Comparison of ENCODE assay signal across 8 cellular contexts in genomic region chr1:89670168-89670567, GRCh38.
DNase-seq lines count a peak whose midpoint lies in the region; ATAC-seq and TF ChIP-seq lines count a peak whose summit lies in the region.

No MANE protein-coding gene starts in this region.

- H3K4me1 ChIP-seq in BLaER1 treated with 17β-estradiol and CSF1 and Interleukin-3, amounts not matched to agents 10 nM and 100 nM = peaks cover 42 to 95% (median 80%) of the 10 kb centered on the region in 10 experiments

- peak overlapping the region; percentile 48 to 93 (median 67); a peak in 21 of 22 replicates for H3K27ac ChIP-seq in BLaER1 treated with 17β-estradiol and CSF1 and Interleukin-3, amounts not matched to agents 10 nM and 100 nM

- intact Hi-C loops in posterior cingulate gyrus (cut with DNase I) = no loop called here

- H3K9ac ChIP-seq in BLaER1 treated with 17β-estradiol and CSF1 and Interleukin-3, amounts not matched to agents 10 nM and 100 nM = peak overlapping the region in 8 of 11 experiments; percentile 14 to 76 (median 47); a peak in 12 of 22 replicates

- in situ Hi-C loops in astrocyte of the cerebellum (cut with HindIII; ENCODE audit: low sequenced_read_pairs) = no loop called here

- peaks cover 53 to 100% (median 86%) of the 10 kb centered on the region in 11 experiments; a peak in 21 of 22 replicates for H4K20me1 ChIP-seq in BLaER1 treated with 17β-estradiol and CSF1 and Interleukin-3, amounts not matched to agents 10 nM and 100 nM

- H3K27me3 ChIP-seq in BLaER1 treated with 17β-estradiol and CSF1 and Interleukin-3, amounts not matched to agents 10 nM and 100 nM = no peaks in the 10 kb centered on the region

- peak overlapping the region; percentile 10 to 93 (median 70); a peak in 19 of 22 replicates for H3K4me2 ChIP-seq in BLaER1 treated with 17β-estradiol and CSF1 and Interleukin-3, amounts not matched to agents 10 nM and 100 nM

- no peak for TF ChIP-seq CTCF in astrocyte of the cerebellum (IDR thresholded peaks at IDR 0.05; ENCODE audit: low read depth, low read length, missing control alignments)

- peak overlapping the region in 3 of 10 experiments; percentile 11 to 21 (median 18); a peak in 2 of 20 replicates for H3K4me3 ChIP-seq in BLaER1 treated with 17β-estradiol and CSF1 and Interleukin-3, amounts not matched to agents 10 nM and 100 nM
- H3K4me3 ChIP-seq in astrocyte of the cerebellum (ENCODE audit: low read depth, low read length) = no peak overlapping the region

- H3K9me3 ChIP-seq in BLaER1 treated with 17β-estradiol and CSF1 and Interleukin-3, amounts not matched to agents 10 nM and 100 nM (replicated peaks in 1 of 11) = peaks cover 0 to 49% (median 36%) of the 10 kb centered on the region in 11 experiments; a peak in 14 of 22 replicates

- ATAC-seq in GM19351 (IDR thresholded peaks at IDR 0.05; ENCODE audit: unreplicated experiment) (peak; percentile 98), HG03280 (IDR thresholded peaks at IDR 0.05; ENCODE audit: unreplicated experiment) (peak; percentile 98)

- DNase-seq in astrocyte of the cerebellum (ENCODE audit: low read depth) (peak; percentile 22), NCI-H2196 treated with DMSO at 0.1 percent for 48 hours (lab: John Stamatoyannopoulos, UW; ENCODE audit: unreplicated experiment) (no peak), posterior cingulate gyrus (no peak), hippocampal formation (lab: John Stamatoyannopoulos, UW) (no peak)
- no peak for DNase-seq in effector CD4-positive, alpha-beta T cell

- peaks cover 3 to 89% (median 75%) of the 10 kb centered on the region in 11 experiments; a peak in 19 of 22 replicates for H3K36me3 ChIP-seq in BLaER1 treated with 17β-estradiol and CSF1 and Interleukin-3, amounts not matched to agents 10 nM and 100 nM
